17 cellular contexts compared by ENCODE assay signal in genomic region chr11:78216571-78217287, GRCh38. TPM values are rescaled to one million over a fixed set of nuclear protein-coding genes. Genes with fewer than 3 reads are reported as not detected.
DNase-seq lines count a peak whose midpoint lies in the region; ATAC-seq and TF ChIP-seq lines count a peak whose summit lies in the region.
"Had no signal": no experiment of that assay in that cellular context is flagged by ENCODE, and none has a peak within 500 bp of the region (broad histone marks: within the 10 kb centered on the region; RNA-seq: fewer than 3 reads in every experiment).

No MANE protein-coding gene starts in this region.

- no peaks in the 10 kb centered on the region for H3K27me3 ChIP-seq in foreskin keratinocyte
- no peaks in the 10 kb centered on the region for H3K27me3 ChIP-seq in thyroid gland
- H3K27me3 ChIP-seq: esophagus muscularis mucosa, upper lobe of right lung had no signal

- peaks cover 9 to 13% of the 10 kb centered on the region in 2 donors for H3K36me3 ChIP-seq in thyroid gland

- H3K27ac ChIP-seq in foreskin keratinocyte = no peak overlapping the region
- no peak overlapping the region for H3K27ac ChIP-seq in thyroid gland
- H3K27ac ChIP-seq: esophagus muscularis mucosa, upper lobe of right lung had no signal

- no peak for TF ChIP-seq POLR2A in thyroid gland (IDR thresholded peaks at IDR 0.05)

- H3K4me1 Mint-ChIP-seq in activated naive CD4-positive, alpha-beta T cell treated with anti-CD3 and anti-CD28 coated beads, Interleukin-2, amount 10 ng/mL, durations not matched to agents 7 days and 5 days = peaks cover 11% of the 10 kb centered on the region
- H3K4me1 Mint-ChIP-seq in activated T-helper 1 cell treated with anti-CD3 and anti-CD28 coated beads, Interleukin-12 subunit alpha, Interleukin-12 subunit beta, Interleukin-2, Interleukin-4 antibody, amounts not matched to agents 30 ng/mL and 10 ng/mL and 1 ng/mL, durations not matched to agents 14 hours and 24 hours and 36 hours (ENCODE audit: low read depth) = peaks cover 32% of the 10 kb centered on the region

- no peaks in the 10 kb centered on the region for H3K4me1 ChIP-seq in foreskin keratinocyte
- no peaks in the 10 kb centered on the region for H3K4me1 ChIP-seq in thyroid gland
- H3K4me1 ChIP-seq: esophagus muscularis mucosa, upper lobe of right lung had no signal

- TF ChIP-seq CTCF in foreskin keratinocyte (conservative IDR thresholded peaks at IDR 0.05) (no peak), thyroid gland (IDR thresholded peaks at IDR 0.05) (no peak)

- DNase-seq in activated naive CD4-positive, alpha-beta T cell treated with anti-CD3 and anti-CD28 coated beads, Interleukin-2, amount 10 ng/mL, durations not matched to agents 7 days and 5 days = peak; percentile 0
- no peak for DNase-seq in activated naive CD4-positive, alpha-beta T cell (lab: John Stamatoyannopoulos, UW)
- no peak for DNase-seq in activated T-helper 1 cell treated with anti-CD3 and anti-CD28 coated beads, Interleukin-12 subunit alpha, Interleukin-12 subunit beta, Interleukin-2, Interleukin-4 antibody, amounts not matched to agents 30 ng/mL and 10 ng/mL and 1 ng/mL, durations not matched to agents 14 hours and 24 hours and 36 hours (ENCODE audit: low spot score)
- DNase-seq in foreskin keratinocyte (peak in 1 of 2 donors; percentile 44), NCI-H2171 treated with DMSO at 0.1 percent for 48 hours (lab: John Stamatoyannopoulos, UW) (no peak), thyroid gland (no peak), midbrain (lab: John Stamatoyannopoulos, UW) (no peak)
- DNase-seq: activated CD4-positive, alpha-beta T cell treated with anti-CD3 and anti-CD28 coated beads for 36 hours; COR-L47; hypothalamus; left colon; NCI-H1105 treated with DMSO at 0.1 percent for 48 hours; small intestine; T-helper 9 cell; upper lobe of right lung had no signal

- peaks cover 58% of the 10 kb centered on the region for H3K36me3 Mint-ChIP-seq in activated naive CD4-positive, alpha-beta T cell treated with anti-CD3 and anti-CD28 coated beads, Interleukin-2, amount 10 ng/mL, durations not matched to agents 7 days and 5 days
- peaks cover 53% of the 10 kb centered on the region for H3K36me3 Mint-ChIP-seq in activated T-helper 1 cell treated with anti-CD3 and anti-CD28 coated beads, Interleukin-12 subunit alpha, Interleukin-12 subunit beta, Interleukin-2, Interleukin-4 antibody, amounts not matched to agents 30 ng/mL and 10 ng/mL and 1 ng/mL, durations not matched to agents 14 hours and 24 hours and 36 hours (ENCODE audit: low read depth)

- H3K9me3 Mint-ChIP-seq in activated naive CD4-positive, alpha-beta T cell treated with anti-CD3 and anti-CD28 coated beads, Interleukin-2, amount 10 ng/mL, durations not matched to agents 7 days and 5 days = no peaks in the 10 kb centered on the region
- no peaks in the 10 kb centered on the region for H3K9me3 Mint-ChIP-seq in activated T-helper 1 cell treated with anti-CD3 and anti-CD28 coated beads, Interleukin-12 subunit alpha, Interleukin-12 subunit beta, Interleukin-2, Interleukin-4 antibody, amounts not matched to agents 30 ng/mL and 10 ng/mL and 1 ng/mL, durations not matched to agents 14 hours and 24 hours and 36 hours

- H3K4me3 Mint-ChIP-seq in activated naive CD4-positive, alpha-beta T cell treated with anti-CD3 and anti-CD28 coated beads, Interleukin-2, amount 10 ng/mL, durations not matched to agents 7 days and 5 days = no peak overlapping the region
- no peak overlapping the region for H3K4me3 Mint-ChIP-seq in activated T-helper 1 cell treated with anti-CD3 and anti-CD28 coated beads, Interleukin-12 subunit alpha, Interleukin-12 subunit beta, Interleukin-2, Interleukin-4 antibody, amounts not matched to agents 30 ng/mL and 10 ng/mL and 1 ng/mL, durations not matched to agents 14 hours and 24 hours and 36 hours
- H3K4me3 Mint-ChIP-seq: activated CD4-positive, alpha-beta T cell treated with anti-CD3 and anti-CD28 coated beads for 36 hours had no signal

- H3K4me3 ChIP-seq in thyroid gland (replicated peaks in 1 of 3) = no peak overlapping the region
- H3K4me3 ChIP-seq: esophagus muscularis mucosa, upper lobe of right lung had no signal

- CTCF ChIA-PET in activated naive CD4-positive, alpha-beta T cell treated with anti-CD3 and anti-CD28 coated beads, Interleukin-2, amount 10 ng/mL, durations not matched to agents 7 days and 5 days (lab: Charles Lee) = interaction anchor here (1.0 kb wide), 1 partner anchor 14 kb away, joined by 4 read pairs; no protein-coding TSS in a partner anchor

- peak overlapping the region; percentile 29 for H3K27ac Mint-ChIP-seq in activated naive CD4-positive, alpha-beta T cell treated with anti-CD3 and anti-CD28 coated beads, Interleukin-2, amount 10 ng/mL, durations not matched to agents 7 days and 5 days
- H3K27ac Mint-ChIP-seq in activated T-helper 1 cell treated with anti-CD3 and anti-CD28 coated beads, Interleukin-12 subunit alpha, Interleukin-12 subunit beta, Interleukin-2, Interleukin-4 antibody, amounts not matched to agents 30 ng/mL and 10 ng/mL and 1 ng/mL, durations not matched to agents 14 hours and 24 hours and 36 hours = peak overlapping the region; percentile 72
- H3K27ac Mint-ChIP-seq: activated CD4-positive, alpha-beta T cell treated with anti-CD3 and anti-CD28 coated beads for 36 hours had no signal

- H3K9me3 ChIP-seq in thyroid gland = no peaks in the 10 kb centered on the region
- H3K9me3 ChIP-seq: esophagus muscularis mucosa, upper lobe of right lung had no signal

- intact Hi-C loops in activated T-helper 1 cell treated with anti-CD3 and anti-CD28 coated beads, Interleukin-12 subunit alpha, Interleukin-12 subunit beta, Interleukin-2, Interleukin-4 antibody, amounts not matched to agents 30 ng/mL and 10 ng/mL and 1 ng/mL, durations not matched to agents 14 hours and 24 hours and 36 hours (cut with micrococcal nuclease) = no loop called here
- intact Hi-C loops in thyroid gland (cut with DNase I) = loop anchor here (10.0 kb wide), 1 partner anchor 348 kb away; no protein-coding TSS in a partner anchor

- 87 to 93% methylated on average over 5 of the region's 5 CpGs for WGBS in thyroid gland, 2 donors

- peak; percentile 65 for ATAC-seq in foreskin keratinocyte
- no peak for ATAC-seq in GM21526 (IDR thresholded peaks at IDR 0.05; ENCODE audit: low FRiP score, unreplicated experiment)
- ATAC-seq: activated CD4-positive, alpha-beta T cell treated with anti-CD3 and anti-CD28 coated beads for 36 hours; left colon; upper lobe of right lung had no signal

- no peaks in the 10 kb centered on the region for H3K27me3 Mint-ChIP-seq in activated naive CD4-positive, alpha-beta T cell treated with anti-CD3 and anti-CD28 coated beads, Interleukin-2, amount 10 ng/mL, durations not matched to agents 7 days and 5 days
- no peaks in the 10 kb centered on the region for H3K27me3 Mint-ChIP-seq in activated T-helper 1 cell treated with anti-CD3 and anti-CD28 coated beads, Interleukin-12 subunit alpha, Interleukin-12 subunit beta, Interleukin-2, Interleukin-4 antibody, amounts not matched to agents 30 ng/mL and 10 ng/mL and 1 ng/mL, durations not matched to agents 14 hours and 24 hours and 36 hours (ENCODE audit: insufficient read depth)
- H3K27me3 Mint-ChIP-seq: activated CD4-positive, alpha-beta T cell treated with anti-CD3 and anti-CD28 coated beads for 36 hours had no signal

RNA-seq across cellular contexts. Expression of gene USP35, which starts 28.0 kb away (rescaled TPM):
- total RNA-seq in activated T-helper 1 cell treated with anti-CD3 and anti-CD28 coated beads, Interleukin-12 subunit alpha, Interleukin-12 subunit beta, Interleukin-2, Interleukin-4 antibody, amounts not matched to agents 30 ng/mL and 10 ng/mL and 1 ng/mL, durations not matched to agents 14 hours and 24 hours and 36 hours = 11.8 and 14.0 TPM in 2 replicates
- total RNA-seq in foreskin keratinocyte = 5.2 and 6.1 TPM in 2 replicates
- polyA plus RNA-seq in foreskin keratinocyte = 3.3 and 3.7 TPM in 2 replicates
- total RNA-seq in thyroid gland = 10 to 100 TPM; 13.5 to 18.1 (median 14.3) TPM

RNA-seq across cellular contexts. Expression of gene KCTD21, which starts 28.3 kb away (rescaled TPM):
- total RNA-seq in activated T-helper 1 cell treated with anti-CD3 and anti-CD28 coated beads, Interleukin-12 subunit alpha, Interleukin-12 subunit beta, Interleukin-2, Interleukin-4 antibody, amounts not matched to agents 30 ng/mL and 10 ng/mL and 1 ng/mL, durations not matched to agents 14 hours and 24 hours and 36 hours = 10.7 and 12.0 TPM in 2 replicates
- 6.1 and 6.7 TPM in 2 replicates for total RNA-seq in foreskin keratinocyte
- 3.8 and 3.9 TPM in 2 replicates for polyA plus RNA-seq in foreskin keratinocyte
- total RNA-seq in thyroid gland = 10 to 100 TPM; 16.6 to 23.4 (median 17.0) TPM
